ENCODE assay signal across 22 cellular contexts in genomic region chr5:93736284-93736683, GRCh38.
"Had no signal": no experiment of that assay in that cellular context is flagged by ENCODE, and none has a peak within 500 bp of the region (broad histone marks: within the 10 kb centered on the region; RNA-seq: fewer than 3 reads in every experiment).

No MANE protein-coding gene starts in this region.

- H3K4me1 Mint-ChIP-seq: immature natural killer cell had no signal

- H3K27ac Mint-ChIP-seq: activated naive CD4-positive, alpha-beta T cell treated with anti-CD3 and anti-CD28 coated beads, Interleukin-2, amount 50 U/mL, for 72 hours; immature natural killer cell; stimulated activated memory B cell treated with anti-CD40 and anti-IgM and Interleukin-4, amounts not matched to agents 10 μg/mL and 1 μg/mL and 100 μg/mL, for 72 hours; type B pancreatic cell had no signal

- H3K27ac ChIP-seq: adrenal gland, cardiac muscle cell, esophagus squamous epithelium, heart right ventricle, psoas muscle, testis, WERI-Rb-1 had no signal

- H3K36me3 Mint-ChIP-seq: type B pancreatic cell had no signal

- H3K27me3 Mint-ChIP-seq: stimulated activated memory B cell treated with anti-CD40 and anti-IgM and Interleukin-4, amounts not matched to agents 10 μg/mL and 1 μg/mL and 100 μg/mL, for 72 hours; type B pancreatic cell had no signal

- H3K9me3 ChIP-seq: adrenal gland, esophagus squamous epithelium, testis had no signal

- ATAC-seq: activated naive CD4-positive, alpha-beta T cell treated with anti-CD3 and anti-CD28 coated beads, Interleukin-2, amount 50 U/mL, for 72 hours; heart right ventricle; left ventricle myocardium superior; psoas muscle; right cardiac atrium; stimulated activated memory B cell treated with anti-CD40 and anti-IgM and Interleukin-4, amounts not matched to agents 10 μg/mL and 1 μg/mL and 100 μg/mL, for 72 hours had no signal

- H3K4me1 ChIP-seq: adrenal gland, esophagus squamous epithelium, heart right ventricle, psoas muscle, testis had no signal

- DNase-seq: activated CD4-positive, alpha-beta T cell treated with anti-CD3 and anti-CD28 coated beads, Interleukin-2, amount 50 U/mL, for 4 hours; activated gamma-delta T cell; adrenal gland; dermis blood vessel endothelial cell; effector memory CD4-positive, alpha-beta T cell; esophagus squamous epithelium; heart right ventricle; immature natural killer cell; left ventricle myocardium superior; psoas muscle; right cardiac atrium; small intestine; stimulated activated CD4-positive, alpha-beta T cell treated with anti-CD3 and anti-CD28 coated beads, Interleukin-4, amount 100 ng/mL, for 1 hour; SW 1271; T-helper 2 cell; testis; WERI-Rb-1 had no signal

- H3K27me3 ChIP-seq: adrenal gland, cardiac muscle cell, esophagus squamous epithelium, heart right ventricle, testis had no signal

- H3K4me3 ChIP-seq: adrenal gland, cardiac muscle cell, esophagus squamous epithelium, heart right ventricle, psoas muscle, testis had no signal

- H3K9me3 Mint-ChIP-seq: type B pancreatic cell had no signal

- H3K4me3 Mint-ChIP-seq: immature natural killer cell; neural crest cell; stimulated activated memory B cell treated with anti-CD40 and anti-IgM and Interleukin-4, amounts not matched to agents 10 μg/mL and 1 μg/mL and 100 μg/mL, for 72 hours; type B pancreatic cell had no signal

- H3K36me3 ChIP-seq: adrenal gland, cardiac muscle cell, WERI-Rb-1 had no signal
